Comparison of ENCODE assay signal across 11 cellular contexts in the genomic region with DNA sequence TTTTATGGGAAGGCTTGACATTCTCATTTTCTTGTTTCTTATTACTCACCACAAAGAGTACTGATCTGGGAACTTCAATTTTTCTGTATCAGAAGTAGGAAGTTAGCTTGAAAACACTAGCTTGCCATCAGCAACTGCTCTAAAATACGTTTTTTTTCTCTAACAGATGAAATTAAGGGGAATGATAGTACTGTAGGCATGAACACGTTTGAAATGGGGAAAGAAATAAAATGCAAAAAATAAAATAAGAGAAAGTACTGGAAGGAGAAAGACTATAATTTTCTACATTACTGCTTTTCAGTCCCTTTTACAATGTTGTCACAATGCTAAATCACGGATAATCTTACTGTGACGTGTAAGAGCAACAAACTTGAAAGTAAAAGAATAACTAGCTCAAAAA. TPM values are rescaled to one million over a fixed set of nuclear protein-coding genes. Genes with fewer than 3 reads are reported as not detected.
DNase-seq lines count a peak whose midpoint lies in the region; ATAC-seq and TF ChIP-seq lines count a peak whose summit lies in the region.
"Had no signal": no experiment of that assay in that cellular context is flagged by ENCODE, and none has a peak within 500 bp of the region (broad histone marks: within the 10 kb centered on the region; RNA-seq: fewer than 3 reads in every experiment).

No MANE protein-coding gene starts in this region.

- CTCF ChIA-PET in activated CD4-positive, alpha-beta T cell treated with anti-CD3 and anti-CD28 coated beads for 36 hours (lab: Charles Lee): no interaction called here

- H3K9me3 Mint-ChIP-seq in activated CD4-positive, alpha-beta T cell treated with anti-CD3 and anti-CD28 coated beads for 36 hours (ENCODE audit: low read depth): no peaks in the 10 kb centered on the region

- ATAC-seq in activated CD4-positive, alpha-beta T cell treated with anti-CD3 and anti-CD28 coated beads for 36 hours: no peak
- ATAC-seq in aorta (ENCODE audit: low FRiP score): no peak

- intact Hi-C loops in activated CD4-positive, alpha-beta T cell treated with anti-CD3 and anti-CD28 coated beads for 36 hours (cut with DNase I, micrococcal nuclease): loop anchor here in 1 of 2 experiments (10.0 kb wide), 2 partner anchors 198 to 1482 kb away; a partner anchor contains a TSS
- intact Hi-C loops in lower leg skin (cut with DNase I; ENCODE audit: low total_unique reads): no loop called here
- intact Hi-C loops in aorta (cut with DNase I): no loop called here

- H3K4me3 Mint-ChIP-seq in activated CD4-positive, alpha-beta T cell treated with anti-CD3 and anti-CD28 coated beads for 36 hours: peak overlapping the region; percentile 81

- POLR2A ChIA-PET in activated CD4-positive, alpha-beta T cell treated with anti-CD3 and anti-CD28 coated beads for 36 hours (lab: Charles Lee): no interaction called here

- H3K4me1 ChIP-seq in SJCRH30 (no peaks in the 10 kb centered on the region), aorta (ENCODE audit: control insufficient read depth in 1 of 2, insufficient read depth in 2 of 2, low read length in 2 of 2) (no peaks in the 10 kb centered on the region)

- H3K36me3 ChIP-seq in SJCRH30: no peaks in the 10 kb centered on the region
- no peaks in the 10 kb centered on the region for H3K36me3 ChIP-seq in aorta (ENCODE audit: control insufficient read depth in 1 of 2, insufficient read depth in 2 of 2, low read length in 1 of 2)

- H3K27ac Mint-ChIP-seq in activated CD4-positive, alpha-beta T cell treated with anti-CD3 and anti-CD28 coated beads for 36 hours: no peak overlapping the region

- H3K27me3 Mint-ChIP-seq in activated CD4-positive, alpha-beta T cell treated with anti-CD3 and anti-CD28 coated beads for 36 hours: no peaks in the 10 kb centered on the region

- no peak for TF ChIP-seq CTCF in fibroblast of pulmonary artery (IDR thresholded peaks at IDR 0.05; ENCODE audit: low read length, missing control alignments)
- TF ChIP-seq CTCF in retinal pigment epithelial cell (conservative IDR thresholded peaks at IDR 0.05; ENCODE audit: low read depth, low read length): no peak
- no peak for TF ChIP-seq CTCF in lower leg skin (IDR thresholded peaks at IDR 0.05)

- H3K4me3 ChIP-seq in SJCRH30 (peak overlapping the region; percentile 59), fibroblast of pulmonary artery (replicated peaks; ENCODE audit: low read depth, low read length) (peak overlapping the region; percentile 67), retinal pigment epithelial cell (ENCODE audit: low read length) (peak overlapping the region; percentile 62), lower leg skin (ENCODE audit: low read depth, poor library complexity, severe bottlenecking) (no peak overlapping the region), aorta (ENCODE audit: low read length in 2 of 2) (no peak overlapping the region)

- no peak for TF ChIP-seq POLR2A in lower leg skin (IDR thresholded peaks at IDR 0.05)

- H3K27ac ChIP-seq in SJCRH30 (no peak overlapping the region), aorta (ENCODE audit: low read depth in 1 of 2, low read length in 2 of 2) (no peak overlapping the region)

- WGBS in lower leg skin, 2 donors: 24 to 36% methylated on average over 4 of the region's 4 CpGs
- WGBS in aorta, 2 donors: 17 to 24% methylated on average over 4 of the region's 4 CpGs

- no peaks in the 10 kb centered on the region for H3K27me3 ChIP-seq in SJCRH30
- H3K27me3 ChIP-seq in aorta (ENCODE audit: control insufficient read depth in 1 of 2, insufficient read depth in 2 of 2, low read length in 1 of 2): no peaks in the 10 kb centered on the region

- no peaks in the 10 kb centered on the region for H3K36me3 Mint-ChIP-seq in activated CD4-positive, alpha-beta T cell treated with anti-CD3 and anti-CD28 coated beads for 36 hours (ENCODE audit: low read depth)

- peaks cover 9% of the 10 kb centered on the region for H3K4me1 Mint-ChIP-seq in activated CD4-positive, alpha-beta T cell treated with anti-CD3 and anti-CD28 coated beads for 36 hours

- DNase-seq in activated CD4-positive, alpha-beta T cell treated with anti-CD3 and anti-CD28 coated beads for 36 hours: no peak
- DNase-seq in activated CD4-positive, alpha-beta T cell treated with anti-CD3 and anti-CD28 coated beads, Interleukin-2, amount 50 U/mL, for 1 hour: no peak
- DNase-seq in SJCRH30 (no peak), fibroblast of pulmonary artery (ENCODE audit: low read depth) (no peak), retinal pigment epithelial cell (ENCODE audit: low read depth) (no peak), lower leg skin (ENCODE audit: low spot score in 2 of 2) (no peak), SW 1271 (lab: John Stamatoyannopoulos, UW) (no peak), aorta (no peak)
- DNase-seq: activated CD4-positive, alpha-beta T cell treated with anti-CD3 and anti-CD28 coated beads, Interleukin-2, amount 50 U/mL, for 4 hours; NCI-H1092 treated with DMSO at 0.1 percent for 48 hours; stimulated activated CD8-positive, alpha-beta memory T cell treated with anti-CD3 and anti-CD28 coated beads, Interleukin-4, amount 100 ng/mL, for 48 hours had no signal

- H3K9me3 ChIP-seq in SJCRH30 (replicated peaks): no peaks in the 10 kb centered on the region
- no peaks in the 10 kb centered on the region for H3K9me3 ChIP-seq in aorta (ENCODE audit: control insufficient read depth, low read length)

RNA-seq across cellular contexts. Expression of a gene that starts 1.5 kb away (rescaled TPM):
- total RNA-seq in activated CD4-positive, alpha-beta T cell treated with anti-CD3 and anti-CD28 coated beads for 36 hours: 10 to 100 TPM in 1 of 2 experiments, 1 to 10 TPM in 1; 9.3 to 14.7 TPM
- 3.5 and 4.9 TPM in 2 replicates for total RNA-seq in SJCRH30 (2014; rRNA removed; shearing (Covaris generic))
- total RNA-seq in lower leg skin: 1 to 10 TPM; 1.6 to 5.1 (median 2.8) TPM
- total RNA-seq in aorta: 1 to 10 TPM; 2.2 to 2.4 TPM
- polyA plus RNA-seq in aorta: under 1 TPM; 0.13 to 0.50 TPM

Comparison
In these comparisons a context has a peak if more than half of its experiments do, and no peak if none do; other contexts are left out.
1. H3K4me3 ChIP-seq: peak in SJCRH30 (single experiment), fibroblast of pulmonary artery (single experiment) and retinal pigment epithelial cell (single experiment); none in lower leg skin (single experiment) and aorta (0 of 2).